ENCODE assay signal across 11 cellular contexts in genomic region chr17:8859029-8859803, GRCh38. TPM values are rescaled to one million over a fixed set of nuclear protein-coding genes. Genes with fewer than 3 reads are reported as not detected.
DNase-seq lines count a peak whose midpoint lies in the region; ATAC-seq and TF ChIP-seq lines count a peak whose summit lies in the region.
"Had no signal": no experiment of that assay in that cellular context is flagged by ENCODE, and none has a peak within 500 bp of the region (broad histone marks: within the 10 kb centered on the region; RNA-seq: fewer than 3 reads in every experiment).

No MANE protein-coding gene starts in this region.

- intact Hi-C loops in activated T-helper 1 cell treated with anti-CD3 and anti-CD28 coated beads, Interleukin-12 subunit alpha, Interleukin-12 subunit beta, Interleukin-2, Interleukin-4 antibody, amounts not matched to agents 30 ng/mL and 10 ng/mL and 1 ng/mL, durations not matched to agents 14 hours and 24 hours and 36 hours (cut with micrococcal nuclease): loop anchor here (2.0 to 5.0 kb wide), 3 partner anchors 40 to 98 kb away; no protein-coding TSS in a partner anchor
- intact Hi-C loops in mucosa of descending colon (cut with DNase I, micrococcal nuclease): no loop called here

- DNase-seq in DND-41 (peak; percentile 31), mucosa of descending colon (no peak), RWPE1 (ENCODE audit: low spot score) (no peak), DMS153 treated with DMSO at 0.1 percent for 48 hours (lab: John Stamatoyannopoulos, UW; ENCODE audit: unreplicated experiment) (no peak)
- no peak for DNase-seq in activated T-helper 1 cell treated with anti-CD3 and anti-CD28 coated beads, Interleukin-12 subunit alpha, Interleukin-12 subunit beta, Interleukin-2, Interleukin-4 antibody, amounts not matched to agents 30 ng/mL and 10 ng/mL and 1 ng/mL, durations not matched to agents 14 hours and 24 hours and 36 hours (ENCODE audit: low spot score)
- DNase-seq: left cardiac atrium had no signal

- peaks cover 6% of the 10 kb centered on the region for H3K36me3 Mint-ChIP-seq in activated T-helper 1 cell treated with anti-CD3 and anti-CD28 coated beads, Interleukin-12 subunit alpha, Interleukin-12 subunit beta, Interleukin-2, Interleukin-4 antibody, amounts not matched to agents 30 ng/mL and 10 ng/mL and 1 ng/mL, durations not matched to agents 14 hours and 24 hours and 36 hours (ENCODE audit: low read depth)

- no peaks in the 10 kb centered on the region for H3K27me3 ChIP-seq in DND-41 (ENCODE audit: insufficient read depth, low read length, poor library complexity)
- H3K27me3 ChIP-seq: cardiac muscle cell, SJCRH30 had no signal

- CTCF ChIA-PET in RWPE1 (lab: Yijun Ruan, JAX): no interaction called here

- H3K27ac ChIP-seq in DND-41 (ENCODE audit: low read length) (peak overlapping the region; percentile 99), RWPE1 (no peak overlapping the region)
- H3K27ac ChIP-seq: cardiac muscle cell, SJCRH30 had no signal

- no peaks in the 10 kb centered on the region for H3K9me3 ChIP-seq in DND-41 (ENCODE audit: insufficient read depth, low read length, severe bottlenecking)
- no peaks in the 10 kb centered on the region for H3K9me3 ChIP-seq in mucosa of descending colon
- H3K9me3 ChIP-seq: SJCRH30 had no signal

- H4K20me1 ChIP-seq in DND-41 (ENCODE audit: insufficient read depth, low read length): no peaks in the 10 kb centered on the region

- peaks cover 60% of the 10 kb centered on the region for H3K4me1 Mint-ChIP-seq in activated T-helper 1 cell treated with anti-CD3 and anti-CD28 coated beads, Interleukin-12 subunit alpha, Interleukin-12 subunit beta, Interleukin-2, Interleukin-4 antibody, amounts not matched to agents 30 ng/mL and 10 ng/mL and 1 ng/mL, durations not matched to agents 14 hours and 24 hours and 36 hours (ENCODE audit: low read depth)

- H3K4me3 ChIP-seq in DND-41 (ENCODE audit: low read depth in 1 of 2, low read length in 2 of 2) (peak overlapping the region in 1 of 2 experiments; percentile 23; a peak in 1 of 4 replicates), mucosa of descending colon (no peak overlapping the region)
- H3K4me3 ChIP-seq: cardiac muscle cell, SJCRH30 had no signal

- no peaks in the 10 kb centered on the region for H3K9me3 Mint-ChIP-seq in activated T-helper 1 cell treated with anti-CD3 and anti-CD28 coated beads, Interleukin-12 subunit alpha, Interleukin-12 subunit beta, Interleukin-2, Interleukin-4 antibody, amounts not matched to agents 30 ng/mL and 10 ng/mL and 1 ng/mL, durations not matched to agents 14 hours and 24 hours and 36 hours

- TF ChIP-seq CTCF in DND-41 (IDR thresholded peaks at IDR 0.05; ENCODE audit: borderline replicate concordance, extremely low read depth, low read length, poor library complexity, severe bottlenecking): peak; percentile 51
- TF ChIP-seq CTCF in mucosa of descending colon (IDR thresholded peaks at IDR 0.05): no peak
- TF ChIP-seq CTCF in RWPE1 (conservative IDR thresholded peaks at IDR 0.05; ENCODE audit: low read depth): no peak

- H2AFZ ChIP-seq in DND-41 (ENCODE audit: low read depth, low read length): no peak overlapping the region

- no peak for ATAC-seq in DND-41 (ENCODE audit: insufficient read depth, low read depth)
- ATAC-seq in HG02840 (IDR thresholded peaks at IDR 0.05; ENCODE audit: low FRiP score, unreplicated experiment): peak; percentile 7
- ATAC-seq in mucosa of descending colon: peak; percentile 42
- ATAC-seq in HG02973 (IDR thresholded peaks at IDR 0.05; ENCODE audit: unreplicated experiment): no peak
- ATAC-seq in GM18868 (IDR thresholded peaks at IDR 0.05; ENCODE audit: unreplicated experiment): no peak

- peak overlapping the region; percentile 62 for H3K9ac ChIP-seq in DND-41 (ENCODE audit: low read depth, low read length)

- peak overlapping the region; percentile 35 for H3K4me3 Mint-ChIP-seq in activated T-helper 1 cell treated with anti-CD3 and anti-CD28 coated beads, Interleukin-12 subunit alpha, Interleukin-12 subunit beta, Interleukin-2, Interleukin-4 antibody, amounts not matched to agents 30 ng/mL and 10 ng/mL and 1 ng/mL, durations not matched to agents 14 hours and 24 hours and 36 hours

- POLR2A ChIA-PET in RWPE1 (lab: Yijun Ruan, JAX; ENCODE audit: low non-redundant PET): interaction anchor here (0.6 kb wide), 1 partner anchor 26 kb away, joined by 3 read pairs; no protein-coding TSS in a partner anchor

- H3K79me2 ChIP-seq in DND-41 (ENCODE audit: insufficient read depth, low read length): peaks cover 63% of the 10 kb centered on the region

- peak overlapping the region; percentile 61 for H3K4me2 ChIP-seq in DND-41 (ENCODE audit: insufficient read depth, low read length)

- H3K4me1 ChIP-seq in DND-41 (ENCODE audit: insufficient read depth, low read length) (peaks cover 97% of the 10 kb centered on the region), mucosa of descending colon (ENCODE audit: low read depth) (no peaks in the 10 kb centered on the region)
- H3K4me1 ChIP-seq: SJCRH30 had no signal

- H3K36me3 ChIP-seq in DND-41 (ENCODE audit: insufficient read depth, low read length): peaks cover 32% of the 10 kb centered on the region
- no peaks in the 10 kb centered on the region for H3K36me3 ChIP-seq in mucosa of descending colon (ENCODE audit: low read depth)
- H3K36me3 ChIP-seq: cardiac muscle cell, SJCRH30 had no signal

- no peaks in the 10 kb centered on the region for H3K27me3 Mint-ChIP-seq in activated T-helper 1 cell treated with anti-CD3 and anti-CD28 coated beads, Interleukin-12 subunit alpha, Interleukin-12 subunit beta, Interleukin-2, Interleukin-4 antibody, amounts not matched to agents 30 ng/mL and 10 ng/mL and 1 ng/mL, durations not matched to agents 14 hours and 24 hours and 36 hours (ENCODE audit: insufficient read depth)

- H3K27ac Mint-ChIP-seq in activated T-helper 1 cell treated with anti-CD3 and anti-CD28 coated beads, Interleukin-12 subunit alpha, Interleukin-12 subunit beta, Interleukin-2, Interleukin-4 antibody, amounts not matched to agents 30 ng/mL and 10 ng/mL and 1 ng/mL, durations not matched to agents 14 hours and 24 hours and 36 hours: peak overlapping the region; percentile 77

RNA-seq across cellular contexts. Expression of gene PIK3R6, which starts 8.3 kb away (rescaled TPM):
- total RNA-seq in activated T-helper 1 cell treated with anti-CD3 and anti-CD28 coated beads, Interleukin-12 subunit alpha, Interleukin-12 subunit beta, Interleukin-2, Interleukin-4 antibody, amounts not matched to agents 30 ng/mL and 10 ng/mL and 1 ng/mL, durations not matched to agents 14 hours and 24 hours and 36 hours: 2.0 and 2.1 TPM in 2 replicates
- total RNA-seq in mucosa of descending colon: 1 to 10 TPM in 2 of 3 donors, under 1 TPM in 1; 0.32 to 1.9 (median 1.7) TPM
- total RNA-seq: cardiac muscle cell, SJCRH30 had no signal

Comparison
In these comparisons a context has a peak if more than half of its experiments do, and no peak if none do; other contexts are left out.
1. ATAC-seq: peak in HG02840 (single experiment) and mucosa of descending colon (single experiment); none in DND-41 (single experiment), HG02973 (single experiment) and GM18868 (single experiment).